ENCODE assay signal across 16 cellular contexts in genomic region chr2:236164983-236165301, GRCh38. TPM values are rescaled to one million over a fixed set of nuclear protein-coding genes. Genes with fewer than 3 reads are reported as not detected.
A peak's percentile ranks its signal among the peaks of the same experiment; 100 is the strongest.
DNase-seq lines count a peak whose midpoint lies in the region; ATAC-seq and TF ChIP-seq lines count a peak whose summit lies in the region.
"Had no signal": no experiment of that assay in that cellular context is flagged by ENCODE, and none has a peak within 500 bp of the region (broad histone marks: within the 10 kb centered on the region; RNA-seq: fewer than 3 reads in every experiment).

No MANE protein-coding gene starts in this region.

- H4K20me1 ChIP-seq in GM23338 (replicated peaks; ENCODE audit: insufficient read depth) = peaks cover 14% of the 10 kb centered on the region

- ATAC-seq in GM23338 (no peak), gastroesophageal sphincter (no peak), HG03521 (IDR thresholded peaks at IDR 0.05; ENCODE audit: unreplicated experiment) (no peak)
- ATAC-seq: activated CD4-positive, CD25-positive, alpha-beta regulatory T cell treated with anti-CD3 and anti-CD28 coated beads, Interleukin-2, amount 50 U/mL, for 24 hours had no signal

- no peak for TF ChIP-seq EP300 in gastroesophageal sphincter (IDR thresholded peaks at IDR 0.05)

- no peaks in the 10 kb centered on the region for H3K9me3 ChIP-seq in gastroesophageal sphincter
- H3K9me3 ChIP-seq: prostate gland, SJSA1 had no signal

- peak overlapping the region; percentile 67; the same call in 1 of the 2 replicates for H3K4me3 ChIP-seq in ACC112 (ENCODE audit: low read depth, low read length)
- peak overlapping the region; percentile 61 for H3K4me3 ChIP-seq in GM23338
- no peak overlapping the region for H3K4me3 ChIP-seq in gastroesophageal sphincter
- H3K4me3 ChIP-seq: SJSA1 had no signal

- H3F3A ChIP-seq in GM23338 (replicated peaks; ENCODE audit: low read depth) = peaks cover 46% of the 10 kb centered on the region

- H3K27me3 Mint-ChIP-seq in GM23338 (ENCODE audit: insufficient read depth, low read depth, poor library complexity) (peaks cover 86% of the 10 kb centered on the region), chondrocyte (ENCODE audit: low read depth) (peaks cover 7% of the 10 kb centered on the region), nephron progenitor cell (ENCODE audit: low read depth, poor library complexity) (peaks cover 54% of the 10 kb centered on the region)

- TF ChIP-seq CTCF in GM23338 (conservative IDR thresholded peaks at IDR 0.05; ENCODE audit: low read depth in 2 of 2) (no peak), chondrocyte (IDR thresholded peaks at IDR 0.05) (no peak), nephron progenitor cell (IDR thresholded peaks at IDR 0.05) (no peak), gastroesophageal sphincter (IDR thresholded peaks at IDR 0.05) (no peak)

- peaks cover 100% of the 10 kb centered on the region for H3K27me3 ChIP-seq in ACC112 (ENCODE audit: insufficient read depth, low read length)
- peaks cover 100% of the 10 kb centered on the region for H3K27me3 ChIP-seq in GM23338 (ENCODE audit: insufficient read depth)
- peaks cover 100% of the 10 kb centered on the region for H3K27me3 ChIP-seq in gastroesophageal sphincter
- H3K27me3 ChIP-seq: SJSA1 had no signal

- H3K9me3 Mint-ChIP-seq in GM23338 (peaks cover 4% of the 10 kb centered on the region; the same call in 1 of the 3 replicates), chondrocyte (ENCODE audit: low read depth) (no peaks in the 10 kb centered on the region), nephron progenitor cell (no peaks in the 10 kb centered on the region)

- no peaks in the 10 kb centered on the region for H3K9me2 ChIP-seq in GM23338 (ENCODE audit: insufficient read depth)

- H3K36me3 Mint-ChIP-seq in GM23338 (ENCODE audit: low read depth) (peaks cover 17% of the 10 kb centered on the region), chondrocyte (ENCODE audit: low read depth) (peaks cover 2% of the 10 kb centered on the region), nephron progenitor cell (ENCODE audit: low read depth) (no peaks in the 10 kb centered on the region)
- H3K36me3 Mint-ChIP-seq: CD4-positive, CD25-positive, alpha-beta regulatory T cell had no signal

- H3K79me2 ChIP-seq in ACC112 (ENCODE audit: control insufficient read depth, insufficient read depth, low read length, unreplicated experiment) (no peaks in the 10 kb centered on the region), GM23338 (replicated peaks; ENCODE audit: insufficient read depth) (no peaks in the 10 kb centered on the region)

- H3K4me3 Mint-ChIP-seq in GM23338 = peak overlapping the region; percentile 73
- H3K4me3 Mint-ChIP-seq in chondrocyte (ENCODE audit: unreplicated experiment) = peak overlapping the region; percentile 80
- H3K4me3 Mint-ChIP-seq in nephron progenitor cell = peak overlapping the region; percentile 82
- H3K4me3 Mint-ChIP-seq: CD4-positive, CD25-positive, alpha-beta regulatory T cell had no signal

- H2AFZ ChIP-seq in ACC112 (ENCODE audit: low read length, unreplicated experiment) = no peak overlapping the region
- H2AFZ ChIP-seq in GM23338 = no peak overlapping the region

- H3K4me1 ChIP-seq in ACC112 (ENCODE audit: control insufficient read depth, insufficient read depth, low read length, unreplicated experiment) (peaks cover 5% of the 10 kb centered on the region), GM23338 (ENCODE audit: insufficient read depth) (peaks cover 63% of the 10 kb centered on the region), gastroesophageal sphincter (peaks cover 0 to 63% (median 50%) of the 10 kb centered on the region in 3 donors)

- H3K27ac ChIP-seq in ACC112 (ENCODE audit: low read depth, low read length) = no peak overlapping the region
- H3K27ac ChIP-seq in GM23338 (ENCODE audit: low read depth) = no peak overlapping the region
- H3K27ac ChIP-seq in gastroesophageal sphincter = no peak overlapping the region
- H3K27ac ChIP-seq: prostate gland, SJSA1 had no signal

- WGBS in gastroesophageal sphincter (ENCODE audit: low coverage in 1 of 2), 2 donors = 10 to 17% methylated on average over 2 to 7 of the region's 7 CpGs

- H3K36me3 ChIP-seq in ACC112 (ENCODE audit: insufficient read depth, low read length) = no peaks in the 10 kb centered on the region
- no peaks in the 10 kb centered on the region for H3K36me3 ChIP-seq in GM23338 (ENCODE audit: insufficient read depth)
- H3K36me3 ChIP-seq in gastroesophageal sphincter = no peaks in the 10 kb centered on the region
- H3K36me3 ChIP-seq: prostate gland had no signal

- DNase-seq in GM23338 (ENCODE audit: low spot score) (no peak), chondrocyte (ENCODE audit: low spot score) (no peak), nephron progenitor cell (no peak), NCI-H510A treated with DMSO at 0.1 percent for 48 hours (lab: John Stamatoyannopoulos, UW) (no peak), anterior cingulate cortex (lab: John Stamatoyannopoulos, UW) (no peak)
- DNase-seq: activated naive CD4-positive, alpha-beta T cell; CD4-positive, CD25-positive, alpha-beta regulatory T cell; Kasumi-1; NCI-H2029 treated with DMSO at 0.1 percent for 48 hours had no signal

- no peak for TF ChIP-seq POLR2A in gastroesophageal sphincter (IDR thresholded peaks at IDR 0.05)

- H3K27ac Mint-ChIP-seq in GM23338 (no peak overlapping the region), chondrocyte (ENCODE audit: unreplicated experiment) (peak overlapping the region; percentile 82), nephron progenitor cell (peak overlapping the region; percentile 33)

- H3K4me2 ChIP-seq in GM23338 = peak overlapping the region; percentile 87

- peaks cover 57% of the 10 kb centered on the region for H3K4me1 Mint-ChIP-seq in GM23338
- H3K4me1 Mint-ChIP-seq in chondrocyte (ENCODE audit: low read depth) = peaks cover 39% of the 10 kb centered on the region
- H3K4me1 Mint-ChIP-seq in nephron progenitor cell = peaks cover 64% of the 10 kb centered on the region

TF ChIP-seq in GM23338, 12 proteins besides CTCF, POLR2A, EP300 and RAD21:
- peak; percentile 88 for TF ChIP-seq EZH2 (IDR thresholded peaks at IDR 0.05; ENCODE audit: low read depth, unreplicated experiment)
- no peak for TF ChIP-seq JUNB (IDR thresholded peaks at IDR 0.05; ENCODE audit: unreplicated experiment)

RNA-seq across cellular contexts. Expression of gene GBX2, which starts 3.2 kb away (rescaled TPM):
- 0.50 and 1.3 TPM in 2 replicates for total RNA-seq in GM23338 (2014; rRNA removed; shearing (Covaris generic))
- polyA plus RNA-seq in GM23338 (2016; fragmentation: Nextera tagmentation; extraction: Ambion mirVana) = 0.87 and 0.99 TPM in 2 replicates
- total RNA-seq in chondrocyte (12.5 to 17.8 TPM (median 16.7 TPM) in 3 replicates), gastroesophageal sphincter (not detected)
- total RNA-seq: CD4-positive, CD25-positive, alpha-beta regulatory T cell; liver had no signal
- polyA plus RNA-seq: CD4-positive, CD25-positive, alpha-beta regulatory T cell; liver had no signal

Comparison
In these comparisons a context has a peak if more than half of its experiments do, and no peak if none do; other contexts are left out.
1. H3K4me3 ChIP-seq: peak in ACC112 (single experiment) and GM23338 (single experiment); none in gastroesophageal sphincter (0 of 2).
2. Peak in every context shown above with its lines, with median percentiles within 50 percentile points of each other: H3K4me3 Mint-ChIP-seq.